1 cellular context compared by ENCODE assay signal in the genomic region with DNA sequence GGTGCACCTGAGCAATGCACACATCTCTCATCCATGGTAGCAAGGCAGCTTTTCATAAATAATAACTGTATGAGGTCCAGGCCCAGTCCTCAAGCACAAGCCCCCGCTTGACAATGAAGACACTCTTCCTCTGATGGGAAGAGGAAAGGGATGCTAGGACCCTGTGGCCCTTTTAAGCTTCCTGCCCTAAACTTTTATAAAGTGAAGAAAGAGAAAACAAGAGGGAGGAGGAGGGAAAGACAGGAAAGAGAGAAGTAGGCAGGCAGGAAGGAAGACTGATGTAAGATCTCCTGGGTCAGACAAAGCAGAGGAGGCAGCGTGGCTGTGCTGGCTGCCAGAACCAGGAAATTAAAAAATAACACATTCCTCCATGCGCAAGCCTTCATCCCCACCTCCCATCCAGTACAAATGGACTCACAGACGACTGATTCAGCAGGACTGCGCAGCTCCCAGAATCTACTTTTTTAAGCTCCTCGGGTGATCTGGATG.
A peak's percentile ranks its signal among the peaks of the same experiment; 100 is the strongest.
TF ChIP-seq lines count a peak whose summit lies in the region.

No MANE protein-coding gene starts in this region.

TF ChIP-seq in HepG2, 621 proteins besides CTCF, POLR2A, EP300 and RAD21 (continued from another document):
- 0 out of 2 replicates have a peak, but pooled peaks have one; percentile 46 for TF ChIP-seq SIN3A (IDR thresholded peaks at IDR 0.05; ENCODE audit: borderline replicate concordance, low read depth, low read length)
- TF ChIP-seq, protein P1, sequence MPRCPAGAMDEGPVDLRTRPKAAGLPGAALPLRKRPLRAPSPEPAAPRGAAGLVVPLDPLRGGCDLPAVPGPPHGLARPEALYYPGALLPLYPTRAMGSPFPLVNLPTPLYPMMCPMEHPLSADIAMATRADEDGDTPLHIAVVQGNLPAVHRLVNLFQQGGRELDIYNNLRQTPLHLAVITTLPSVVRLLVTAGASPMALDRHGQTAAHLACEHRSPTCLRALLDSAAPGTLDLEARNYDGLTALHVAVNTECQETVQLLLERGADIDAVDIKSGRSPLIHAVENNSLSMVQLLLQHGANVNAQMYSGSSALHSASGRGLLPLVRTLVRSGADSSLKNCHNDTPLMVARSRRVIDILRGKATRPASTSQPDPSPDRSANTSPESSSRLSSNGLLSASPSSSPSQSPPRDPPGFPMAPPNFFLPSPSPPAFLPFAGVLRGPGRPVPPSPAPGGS (CRISPR knock-in tag; IDR thresholded peaks at IDR 0.05) = 0 out of 2 replicates have a peak, but pooled peaks have one; percentile 32
- no peak for TF ChIP-seq PPARG (CRISPR knock-in tag; conservative IDR thresholded peaks at IDR 0.05)
- TF ChIP-seq, protein P2, sequence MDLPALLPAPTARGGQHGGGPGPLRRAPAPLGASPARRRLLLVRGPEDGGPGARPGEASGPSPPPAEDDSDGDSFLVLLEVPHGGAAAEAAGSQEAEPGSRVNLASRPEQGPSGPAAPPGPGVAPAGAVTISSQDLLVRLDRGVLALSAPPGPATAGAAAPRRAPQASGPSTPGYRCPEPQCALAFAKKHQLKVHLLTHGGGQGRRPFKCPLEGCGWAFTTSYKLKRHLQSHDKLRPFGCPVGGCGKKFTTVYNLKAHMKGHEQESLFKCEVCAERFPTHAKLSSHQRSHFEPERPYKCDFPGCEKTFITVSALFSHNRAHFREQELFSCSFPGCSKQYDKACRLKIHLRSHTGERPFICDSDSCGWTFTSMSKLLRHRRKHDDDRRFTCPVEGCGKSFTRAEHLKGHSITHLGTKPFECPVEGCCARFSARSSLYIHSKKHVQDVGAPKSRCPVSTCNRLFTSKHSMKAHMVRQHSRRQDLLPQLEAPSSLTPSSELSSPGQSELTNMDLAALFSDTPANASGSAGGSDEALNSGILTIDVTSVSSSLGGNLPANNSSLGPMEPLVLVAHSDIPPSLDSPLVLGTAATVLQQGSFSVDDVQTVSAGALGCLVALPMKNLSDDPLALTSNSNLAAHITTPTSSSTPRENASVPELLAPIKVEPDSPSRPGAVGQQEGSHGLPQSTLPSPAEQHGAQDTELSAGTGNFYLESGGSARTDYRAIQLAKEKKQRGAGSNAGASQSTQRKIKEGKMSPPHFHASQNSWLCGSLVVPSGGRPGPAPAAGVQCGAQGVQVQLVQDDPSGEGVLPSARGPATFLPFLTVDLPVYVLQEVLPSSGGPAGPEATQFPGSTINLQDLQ (CRISPR knock-in tag; IDR thresholded peaks at IDR 0.05) = no peak
- peak; percentile 64 for TF ChIP-seq POLR2AphosphoS5 (IDR thresholded peaks at IDR 0.05; ENCODE audit: low read depth, low read length)
- TF ChIP-seq ELF3 (CRISPR knock-in tag; IDR thresholded peaks at IDR 0.05) = 0 out of 2 replicates have a peak, but pooled peaks have one; percentile 41
- 0 out of 2 replicates have a peak, but pooled peaks have one; percentile 33 for TF ChIP-seq MBD4 (IDR thresholded peaks at IDR 0.05; ENCODE audit: borderline replicate concordance, low read length)
- TF ChIP-seq REPIN1 (CRISPR knock-in tag; IDR thresholded peaks at IDR 0.05; ENCODE audit: borderline replicate concordance, low read depth) = 0 out of 2 replicates have a peak, but pooled peaks have one; percentile 36
- 0 out of 2 replicates have a peak, but pooled peaks have one; percentile 30 for TF ChIP-seq ARID2 (CRISPR knock-in tag; IDR thresholded peaks at IDR 0.05; ENCODE audit: borderline replicate concordance)
- TF ChIP-seq, protein P3, sequence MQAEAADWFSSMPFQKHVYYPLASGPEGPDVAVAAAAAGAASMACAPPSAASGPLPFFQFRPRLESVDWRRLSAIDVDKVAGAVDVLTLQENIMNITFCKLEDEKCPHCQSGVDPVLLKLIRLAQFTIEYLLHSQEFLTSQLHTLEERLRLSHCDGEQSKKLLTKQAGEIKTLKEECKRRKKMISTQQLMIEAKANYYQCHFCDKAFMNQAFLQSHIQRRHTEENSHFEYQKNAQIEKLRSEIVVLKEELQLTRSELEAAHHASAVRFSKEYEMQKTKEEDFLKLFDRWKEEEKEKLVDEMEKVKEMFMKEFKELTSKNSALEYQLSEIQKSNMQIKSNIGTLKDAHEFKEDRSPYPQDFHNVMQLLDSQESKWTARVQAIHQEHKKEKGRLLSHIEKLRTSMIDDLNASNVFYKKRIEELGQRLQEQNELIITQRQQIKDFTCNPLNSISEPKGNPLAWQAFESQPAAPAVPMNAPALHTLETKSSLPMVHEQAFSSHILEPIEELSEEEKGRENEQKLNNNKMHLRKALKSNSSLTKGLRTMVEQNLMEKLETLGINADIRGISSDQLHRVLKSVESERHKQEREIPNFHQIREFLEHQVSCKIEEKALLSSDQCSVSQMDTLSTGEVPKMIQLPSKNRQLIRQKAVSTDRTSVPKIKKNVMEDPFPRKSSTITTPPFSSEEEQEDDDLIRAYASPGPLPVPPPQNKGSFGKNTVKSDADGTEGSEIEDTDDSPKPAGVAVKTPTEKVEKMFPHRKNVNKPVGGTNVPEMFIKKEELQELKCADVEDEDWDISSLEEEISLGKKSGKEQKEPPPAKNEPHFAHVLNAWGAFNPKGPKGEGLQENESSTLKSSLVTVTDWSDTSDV (CRISPR knock-in tag; IDR thresholded peaks at IDR 0.05) = no peak
- no peak for TF ChIP-seq ASH2L (IDR thresholded peaks at IDR 0.05; ENCODE audit: insufficient read length, low read depth, low read length)
- peak; percentile 98 for TF ChIP-seq ZC3H13 (CRISPR knock-in tag; IDR thresholded peaks at IDR 0.05)
- peak; percentile 45; the same call in 1 of the 2 replicates for TF ChIP-seq SSRP1 (CRISPR knock-in tag; IDR thresholded peaks at IDR 0.05)
- TF ChIP-seq SMAD3 (CRISPR knock-in tag; IDR thresholded peaks at IDR 0.05) = no peak
- TF ChIP-seq MTF2 (CRISPR knock-in tag; IDR thresholded peaks at IDR 0.05; ENCODE audit: borderline replicate concordance) = no peak
- TF ChIP-seq TAF1 (CRISPR knock-in tag; IDR thresholded peaks at IDR 0.05) = no peak
- TF ChIP-seq RBFOX2 (IDR thresholded peaks at IDR 0.05; ENCODE audit: low read depth, low read length) = peak; percentile 68; the same call in 1 of the 2 replicates
- TF ChIP-seq AGO2 (optimal IDR thresholded peaks at IDR 0.05; ENCODE audit: low read depth, low read length) = peak; percentile 95
- no peak for TF ChIP-seq ZFP36L1 (CRISPR knock-in tag; IDR thresholded peaks at IDR 0.05)
- TF ChIP-seq POLR2G (IDR thresholded peaks at IDR 0.05; ENCODE audit: low read depth, low read length) = peak; percentile 79
TF ChIP-seq in HepG2: peak in this region for 16.
